Comparison of ENCODE assay signal across 8 cellular contexts in the genomic region with DNA sequence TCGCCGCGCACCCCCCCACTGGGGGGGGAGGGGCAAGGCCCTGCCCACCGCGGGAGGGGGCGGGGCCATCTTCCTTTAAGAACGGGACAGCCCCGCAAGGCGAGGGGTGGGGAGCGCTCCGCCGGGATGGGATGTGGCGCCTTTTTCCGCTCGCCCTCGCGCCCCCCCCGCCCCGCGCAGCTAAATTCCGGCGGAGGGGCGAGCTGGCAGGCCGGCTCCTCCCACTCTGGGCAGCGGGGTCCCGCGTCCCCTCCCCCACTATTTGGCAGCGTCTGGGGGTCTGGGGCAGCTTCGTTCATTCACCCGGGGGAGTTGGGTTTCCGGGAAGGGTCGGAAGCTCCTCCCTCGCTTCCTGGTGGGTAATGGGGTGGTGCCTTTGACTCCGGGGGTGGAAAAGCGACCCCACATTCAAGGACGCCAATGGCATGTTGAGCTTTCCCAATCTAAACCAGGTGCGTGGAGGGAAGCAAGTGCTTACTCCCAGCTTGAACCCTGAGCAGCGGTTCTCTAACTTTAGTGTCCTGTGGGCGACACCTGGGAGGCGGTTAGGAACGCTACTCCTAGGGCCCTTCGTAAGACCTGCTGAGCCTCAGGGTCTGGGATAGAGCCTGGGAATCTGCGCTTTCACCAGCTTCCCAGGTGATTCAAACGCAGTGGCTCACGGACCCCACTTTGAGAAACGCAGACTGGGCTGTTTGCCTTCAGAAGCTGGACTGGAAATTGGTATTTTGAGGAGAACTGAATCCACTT. TPM values are rescaled to one million over a fixed set of nuclear protein-coding genes. Genes with fewer than 3 reads are reported as not detected.
DNase-seq lines count a peak whose midpoint lies in the region; ATAC-seq and TF ChIP-seq lines count a peak whose summit lies in the region.

No MANE protein-coding gene starts in this region.

- in situ Hi-C loops in Panc1 (cut with HindIII; ENCODE audit: low pct_unique_long_range_greater_than_20kb, low sequenced_read_pairs) = no loop called here

- no peaks in the 10 kb centered on the region for H3K36me3 ChIP-seq in GM06990 (ENCODE audit: control insufficient read depth, insufficient read depth, low read length)
- H3K36me3 ChIP-seq in Panc1 (ENCODE audit: control insufficient read depth, insufficient read depth, low read length) = no peaks in the 10 kb centered on the region

- H3K9me3 Mint-ChIP-seq in activated T-helper 17 cell treated with anti-CD3 and anti-CD28 coated beads, Interleukin-2, amount 50 U/mL, for 72 hours = no peaks in the 10 kb centered on the region
- no peaks in the 10 kb centered on the region for H3K9me3 Mint-ChIP-seq in natural killer cell treated with Interleukin-12 subunit alpha and Interleukin-12 subunit beta and Interleukin-15 and Interleukin-18, amount 100 ng/mL, for 72 hours
- H3K9me3 Mint-ChIP-seq in stimulated activated naive CD8-positive, alpha-beta T cell treated with anti-CD3 and anti-CD28 coated beads, Interleukin-15, Interleukin-2, amounts not matched to agents 100 ng/mL and 50 ng/mL, for 24 hours = no peaks in the 10 kb centered on the region

- H3K27me3 ChIP-seq in GM06990 (replicated peaks; ENCODE audit: control insufficient read depth, insufficient read depth, low read length) (no peaks in the 10 kb centered on the region), Panc1 (ENCODE audit: control insufficient read depth, insufficient read depth, low read length) (no peaks in the 10 kb centered on the region)

- no peaks in the 10 kb centered on the region for H3K9me3 ChIP-seq in Panc1 (ENCODE audit: control insufficient read depth, insufficient read depth, low read depth, low read length)

- peak overlapping the region; percentile 99 for H3K27ac Mint-ChIP-seq in activated T-helper 17 cell treated with anti-CD3 and anti-CD28 coated beads, Interleukin-2, amount 50 U/mL, for 72 hours
- peak overlapping the region; percentile 92 to 95 for H3K27ac Mint-ChIP-seq in natural killer cell treated with Interleukin-12 subunit alpha and Interleukin-12 subunit beta and Interleukin-15 and Interleukin-18, amount 100 ng/mL, for 72 hours
- peak overlapping the region; percentile 97 for H3K27ac Mint-ChIP-seq in stimulated activated naive CD8-positive, alpha-beta T cell treated with anti-CD3 and anti-CD28 coated beads, Interleukin-15, Interleukin-2, amounts not matched to agents 100 ng/mL and 50 ng/mL, for 24 hours

- TF ChIP-seq CTCF in GM06990 (IDR thresholded peaks at IDR 0.05; ENCODE audit: insufficient read depth, low read length, poor library complexity, severe bottlenecking) (no peak), Panc1 (IDR thresholded peaks at IDR 0.05) (no peak)

- DNase-seq in GM06990 (ENCODE audit: extremely low read depth, insufficient read length) (peak; percentile 78), Panc1 (ENCODE audit: low read depth, low spot score) (no peak), fibroblast of peridontal ligament (ENCODE audit: extremely low read depth) (peak; percentile 49)
- DNase-seq in natural killer cell treated with Interleukin-12 subunit alpha and Interleukin-12 subunit beta and Interleukin-15 and Interleukin-18, amount 100 ng/mL, for 72 hours (ENCODE audit: low spot score) = peak; percentile 83

- CTCF ChIA-PET in Panc1 (lab: Charles Lee) = interaction anchor here (0.6 kb wide), 1 partner anchor 46 kb away, joined by 3 read pairs; no protein-coding TSS in a partner anchor

- H3K27me3 Mint-ChIP-seq in activated T-helper 17 cell treated with anti-CD3 and anti-CD28 coated beads, Interleukin-2, amount 50 U/mL, for 72 hours = no peaks in the 10 kb centered on the region
- H3K27me3 Mint-ChIP-seq in natural killer cell treated with Interleukin-12 subunit alpha and Interleukin-12 subunit beta and Interleukin-15 and Interleukin-18, amount 100 ng/mL, for 72 hours = no peaks in the 10 kb centered on the region
- no peaks in the 10 kb centered on the region for H3K27me3 Mint-ChIP-seq in stimulated activated naive CD8-positive, alpha-beta T cell treated with anti-CD3 and anti-CD28 coated beads, Interleukin-15, Interleukin-2, amounts not matched to agents 100 ng/mL and 50 ng/mL, for 24 hours

- H3K4me3 Mint-ChIP-seq in activated T-helper 17 cell treated with anti-CD3 and anti-CD28 coated beads, Interleukin-2, amount 50 U/mL, for 72 hours = peak overlapping the region; percentile 100
- H3K4me3 Mint-ChIP-seq in natural killer cell treated with Interleukin-12 subunit alpha and Interleukin-12 subunit beta and Interleukin-15 and Interleukin-18, amount 100 ng/mL, for 72 hours = peak overlapping the region; percentile 98
- H3K4me3 Mint-ChIP-seq in stimulated activated naive CD8-positive, alpha-beta T cell treated with anti-CD3 and anti-CD28 coated beads, Interleukin-15, Interleukin-2, amounts not matched to agents 100 ng/mL and 50 ng/mL, for 24 hours = peak overlapping the region; percentile 99

- BruUV-seq in Panc1 (replicated peaks; lab: Mats Ljungman, UMichigan) = no TSS peak

- intact Hi-C loops in Panc1 (cut with micrococcal nuclease; ENCODE audit: unreplicated experiment) = no loop called here

- H3K4me1 Mint-ChIP-seq in activated T-helper 17 cell treated with anti-CD3 and anti-CD28 coated beads, Interleukin-2, amount 50 U/mL, for 72 hours = peaks cover 38% of the 10 kb centered on the region
- H3K4me1 Mint-ChIP-seq in natural killer cell treated with Interleukin-12 subunit alpha and Interleukin-12 subunit beta and Interleukin-15 and Interleukin-18, amount 100 ng/mL, for 72 hours (ENCODE audit: low read depth in 2 of 2) = peaks cover 65 to 77% of the 10 kb centered on the region in 2 donors
- peaks cover 83% of the 10 kb centered on the region for H3K4me1 Mint-ChIP-seq in stimulated activated naive CD8-positive, alpha-beta T cell treated with anti-CD3 and anti-CD28 coated beads, Interleukin-15, Interleukin-2, amounts not matched to agents 100 ng/mL and 50 ng/mL, for 24 hours (ENCODE audit: low read depth)

- H3K4me1 ChIP-seq in Panc1 (ENCODE audit: control insufficient read depth, insufficient read depth, low read length) = peaks cover 65% of the 10 kb centered on the region

- H3K36me3 Mint-ChIP-seq in activated T-helper 17 cell treated with anti-CD3 and anti-CD28 coated beads, Interleukin-2, amount 50 U/mL, for 72 hours (ENCODE audit: low read depth) = peaks cover 58% of the 10 kb centered on the region
- peaks cover 14% of the 10 kb centered on the region for H3K36me3 Mint-ChIP-seq in natural killer cell treated with Interleukin-12 subunit alpha and Interleukin-12 subunit beta and Interleukin-15 and Interleukin-18, amount 100 ng/mL, for 72 hours
- peaks cover 28% of the 10 kb centered on the region for H3K36me3 Mint-ChIP-seq in stimulated activated naive CD8-positive, alpha-beta T cell treated with anti-CD3 and anti-CD28 coated beads, Interleukin-15, Interleukin-2, amounts not matched to agents 100 ng/mL and 50 ng/mL, for 24 hours (ENCODE audit: low read depth)

- POLR2A ChIA-PET in Panc1 (lab: Charles Lee) = interaction anchor here (0.6 to 1.1 kb wide), 6 partner anchors 8 to 229 kb away, joined by 3 to 10 read pairs (median 5); no protein-coding TSS in a partner anchor

- ATAC-seq in HG03354 (IDR thresholded peaks at IDR 0.05; ENCODE audit: poor library complexity, severe bottlenecking, unreplicated experiment) = peak; percentile 22
- ATAC-seq in Panc1 = peak; percentile 61
- ATAC-seq in activated T-helper 17 cell treated with anti-CD3 and anti-CD28 coated beads, Interleukin-2, amount 50 U/mL, for 72 hours (replicated peaks) = peak; percentile 22
- peak; percentile 58 to 72 for ATAC-seq in natural killer cell treated with Interleukin-12 subunit alpha and Interleukin-12 subunit beta and Interleukin-15 and Interleukin-18, amount 100 ng/mL, for 72 hours
- ATAC-seq in HG03439 (IDR thresholded peaks at IDR 0.05; ENCODE audit: unreplicated experiment) = no peak

- peak overlapping the region; percentile 95 for H3K27ac ChIP-seq in Panc1 (ENCODE audit: low read length)

- H3K4me3 ChIP-seq in GM06990 (replicated peaks; ENCODE audit: low read depth, low read length) = peak overlapping the region; percentile 84
- H3K4me3 ChIP-seq in Panc1 (ENCODE audit: low read depth in 2 of 2, low read length in 2 of 2) = peak overlapping the region; percentile 73 to 97

RNA-seq across cellular contexts. Expression of a gene that starts 0.9 kb away (rescaled TPM):
- total RNA-seq in Panc1 (2021; ENCODE audit: unreplicated experiment) = 205 TPM
- 79.0 TPM for polyA plus RNA-seq in Panc1 (2012; ENCODE audit: insufficient read length)
- total RNA-seq in activated T-helper 17 cell treated with anti-CD3 and anti-CD28 coated beads, Interleukin-2, amount 50 U/mL, for 72 hours = 100 to 1,000 TPM; 164 to 232 TPM
- total RNA-seq in natural killer cell treated with Interleukin-12 subunit alpha and Interleukin-12 subunit beta and Interleukin-15 and Interleukin-18, amount 100 ng/mL, for 72 hours = 100 to 1,000 TPM; 119 to 214 TPM
